ENCODE assay signal across 11 cellular contexts in genomic region chr1:205536759-205537361, GRCh38. TPM values are rescaled to one million over a fixed set of nuclear protein-coding genes. Genes with fewer than 3 reads are reported as not detected.
DNase-seq lines count a peak whose midpoint lies in the region; ATAC-seq and TF ChIP-seq lines count a peak whose summit lies in the region.
"Had no signal": no experiment of that assay in that cellular context is flagged by ENCODE, and none has a peak within 500 bp of the region (broad histone marks: within the 10 kb centered on the region; RNA-seq: fewer than 3 reads in every experiment).

No MANE protein-coding gene starts in this region.

- peaks cover 22% of the 10 kb centered on the region for H3K4me1 Mint-ChIP-seq in type B pancreatic cell (ENCODE audit: unreplicated experiment)
- peaks cover 8% of the 10 kb centered on the region for H3K4me1 Mint-ChIP-seq in activated CD4-positive, alpha-beta T cell treated with anti-CD3 and anti-CD28 coated beads, Interleukin-2, amount 10 ng/mL, durations not matched to agents 7 days and 5 days

- no peaks in the 10 kb centered on the region for H3K9me3 Mint-ChIP-seq in type B pancreatic cell
- no peaks in the 10 kb centered on the region for H3K9me3 Mint-ChIP-seq in activated CD4-positive, alpha-beta T cell treated with anti-CD3 and anti-CD28 coated beads, Interleukin-2, amount 10 ng/mL, durations not matched to agents 7 days and 5 days

- no peak for TF ChIP-seq CTCF in type B pancreatic cell (conservative IDR thresholded peaks at IDR 0.05)

- CTCF ChIA-PET in activated CD4-positive, alpha-beta T cell treated with anti-CD3 and anti-CD28 coated beads, Interleukin-2, amount 10 ng/mL, durations not matched to agents 7 days and 5 days (lab: Charles Lee), result interaction anchor here (0.6 to 3.0 kb wide), 8 partner anchors 8 to 1939 kb away, joined by 3 to 13 read pairs (median 4); no protein-coding TSS in a partner anchor

- POLR2A ChIA-PET in activated CD4-positive, alpha-beta T cell treated with anti-CD3 and anti-CD28 coated beads, Interleukin-2, amount 10 ng/mL, durations not matched to agents 7 days and 5 days (lab: Charles Lee), result no interaction called here

- ATAC-seq in left colon (peak; percentile 93), HG02610 (IDR thresholded peaks at IDR 0.05; ENCODE audit: unreplicated experiment) (no peak)

- peaks cover 19% of the 10 kb centered on the region for H3K27me3 Mint-ChIP-seq in type B pancreatic cell
- H3K27me3 Mint-ChIP-seq in activated CD4-positive, alpha-beta T cell treated with anti-CD3 and anti-CD28 coated beads, Interleukin-2, amount 10 ng/mL, durations not matched to agents 7 days and 5 days, result peaks cover 21% of the 10 kb centered on the region

- peak; percentile 46 for DNase-seq in activated CD8-positive, alpha-beta memory T cell treated with anti-CD3 and anti-CD28 coated beads for 24 hours
- DNase-seq in activated CD8-positive, alpha-beta memory T cell treated with anti-CD3 and anti-CD28 coated beads, Interleukin-2, amount 50 U/mL, for 4 hours, result no peak
- DNase-seq in amygdala (lab: John Stamatoyannopoulos, UW) (peak in 34 of 56 donors; percentile 29 to 79 (median 58)), left colon (peak; percentile 76 to 86), type B pancreatic cell (ENCODE audit: extremely low spot score, unreplicated experiment) (peak; percentile 43), NCI-H2081 treated with DMSO at 0.1 percent for 48 hours (lab: John Stamatoyannopoulos, UW) (no peak)
- DNase-seq in activated CD4-positive, alpha-beta T cell treated with anti-CD3 and anti-CD28 coated beads, Interleukin-2, amount 10 ng/mL, durations not matched to agents 7 days and 5 days, result no peak
- DNase-seq: activated naive CD4-positive, alpha-beta T cell treated with anti-CD3 and anti-CD28 coated beads, Interleukin-2, amount 50 U/mL, for 16 hours; NCI-H748 treated with DMSO at 0.1 percent for 48 hours had no signal

- H3K4me3 Mint-ChIP-seq in type B pancreatic cell, result no peak overlapping the region
- H3K4me3 Mint-ChIP-seq in activated CD4-positive, alpha-beta T cell treated with anti-CD3 and anti-CD28 coated beads, Interleukin-2, amount 10 ng/mL, durations not matched to agents 7 days and 5 days, result no peak overlapping the region

- no peaks in the 10 kb centered on the region for H3K36me3 Mint-ChIP-seq in type B pancreatic cell
- H3K36me3 Mint-ChIP-seq in activated CD4-positive, alpha-beta T cell treated with anti-CD3 and anti-CD28 coated beads, Interleukin-2, amount 10 ng/mL, durations not matched to agents 7 days and 5 days (ENCODE audit: low read depth), result no peaks in the 10 kb centered on the region

- intact Hi-C loops in left colon (cut with DNase I, micrococcal nuclease), result loop anchor here in 1 of 2 donors (10.0 kb wide), 1 partner anchor 118 kb away; no protein-coding TSS in a partner anchor

- no peak overlapping the region for H3K27ac Mint-ChIP-seq in type B pancreatic cell
- no peak overlapping the region for H3K27ac Mint-ChIP-seq in activated CD4-positive, alpha-beta T cell treated with anti-CD3 and anti-CD28 coated beads, Interleukin-2, amount 10 ng/mL, durations not matched to agents 7 days and 5 days
- H3K27ac Mint-ChIP-seq: progenitor cell of endocrine pancreas had no signal

RNA-seq across cellular contexts. Expression of gene CDK18, which starts 32.4 kb away (rescaled TPM):
- total RNA-seq in left colon, result 10 to 100 TPM; 32.6 to 39.2 TPM
- total RNA-seq in type B pancreatic cell (ENCODE audit: low replicate concordance), result 9.6 and 19.3 TPM in 2 replicates
- total RNA-seq in activated CD4-positive, alpha-beta T cell treated with anti-CD3 and anti-CD28 coated beads, Interleukin-2, amount 10 ng/mL, durations not matched to agents 7 days and 5 days, result 1 to 10 TPM; 2.9 to 3.5 TPM

Comparison
In these comparisons a context has a peak if more than half of its experiments do, and no peak if none do; other contexts are left out.
1. DNase-seq: peak in activated CD8-positive, alpha-beta memory T cell treated with anti-CD3 and anti-CD28 coated beads for 24 hours (single experiment), amygdala (34 of 56), left colon (2 of 2) and type B pancreatic cell (single experiment); none in activated CD8-positive, alpha-beta memory T cell treated with anti-CD3 and anti-CD28 coated beads, Interleukin-2, amount 50 U/mL, for 4 hours (single experiment), activated CD4-positive, alpha-beta T cell treated with anti-CD3 and anti-CD28 coated beads, Interleukin-2, amount 10 ng/mL, durations not matched to agents 7 days and 5 days (single experiment) and NCI-H2081 treated with DMSO at 0.1 percent for 48 hours (single experiment).